10 cellular contexts compared by ENCODE assay signal in the genomic region with DNA sequence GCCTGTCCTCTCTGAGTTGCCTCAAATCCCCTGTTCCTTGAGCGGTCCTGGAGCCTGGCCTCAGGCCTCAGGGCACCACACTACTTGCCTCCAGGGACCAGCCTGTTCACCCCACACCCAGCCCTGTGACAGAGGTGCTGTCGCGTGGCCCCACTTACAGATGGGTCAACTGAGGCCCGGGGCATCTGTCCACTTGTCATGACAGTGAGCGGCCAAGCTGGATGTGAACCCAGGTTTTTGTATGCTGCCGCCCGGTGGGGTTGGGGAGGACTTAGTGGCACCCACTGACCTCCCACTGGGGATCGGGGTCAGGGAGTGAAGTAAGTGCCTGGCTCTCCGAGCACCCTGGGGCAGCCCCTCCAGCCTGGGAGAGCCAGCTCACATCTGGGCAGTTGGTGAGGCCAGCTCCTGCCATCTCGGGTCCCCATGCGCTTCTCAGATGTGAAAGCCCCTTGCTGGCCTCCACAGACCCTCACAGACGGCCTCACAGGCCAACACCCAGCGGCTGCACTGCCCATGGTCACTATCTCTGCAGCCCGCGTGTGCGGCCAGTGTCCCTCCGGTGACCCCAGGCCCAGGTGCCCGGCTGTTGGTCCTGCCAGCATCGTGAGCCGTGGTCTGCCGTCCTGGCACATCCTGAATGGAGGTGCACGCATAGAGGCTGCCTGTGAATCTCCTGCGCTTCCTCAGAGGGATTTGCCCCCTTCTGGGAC. TPM values are rescaled to one million over a fixed set of nuclear protein-coding genes. Genes with fewer than 3 reads are reported as not detected.
A peak's percentile ranks its signal among the peaks of the same experiment; 100 is the strongest.
DNase-seq lines count a peak whose midpoint lies in the region; ATAC-seq and TF ChIP-seq lines count a peak whose summit lies in the region.
"Had no signal": no experiment of that assay in that cellular context is flagged by ENCODE, and none has a peak within 500 bp of the region (broad histone marks: within the 10 kb centered on the region; RNA-seq: fewer than 3 reads in every experiment).

No MANE protein-coding gene starts in this region.

- H3K36me3 Mint-ChIP-seq in activated T-cell treated with anti-CD3 and anti-CD28 coated beads, Interleukin-2, amount 50 U/mL, for 4 hours (ENCODE audit: insufficient read depth) = no peaks in the 10 kb centered on the region

- CTCF ChIA-PET in A673 (lab: Charles Lee) (interaction anchor here (0.6 to 0.9 kb wide), 2 partner anchors 29 to 178 kb away, joined by 3 read pairs; no protein-coding TSS in a partner anchor), PC-3 (lab: Charles Lee) (interaction anchor here (1.4 kb wide), 1 partner anchor 178 kb away, joined by 4 read pairs; no protein-coding TSS in a partner anchor)

- POLR2A ChIA-PET in A673 (lab: Charles Lee; ENCODE audit: low non-redundant PET) (interaction anchor here (1.5 kb wide), 1 partner anchor 9 kb away, joined by 13 read pairs; a partner anchor contains a TSS), PC-3 (lab: Charles Lee; ENCODE audit: unreplicated experiment) (no interaction called here)

- peak overlapping the region; percentile 100 for H2AK5ac ChIP-seq in neuronal stem cell (ENCODE audit: low read depth, low read length)

- H3K14ac ChIP-seq in neuronal stem cell (ENCODE audit: low read length) = peak overlapping the region; percentile 31

- peaks cover under 1% of the 10 kb centered on the region for H3K79me1 ChIP-seq in neuronal stem cell (ENCODE audit: low read depth, low read length)

- H3K27me3 Mint-ChIP-seq in activated T-cell treated with anti-CD3 and anti-CD28 coated beads, Interleukin-2, amount 50 U/mL, for 4 hours (ENCODE audit: low read depth) = no peaks in the 10 kb centered on the region

- no peak overlapping the region for H2BK120ac ChIP-seq in neuronal stem cell (ENCODE audit: low read depth, low read length)

- H3F3A ChIP-seq in PC-3 (ENCODE audit: low read length, unreplicated experiment) = no peaks in the 10 kb centered on the region

- H3K4me1 ChIP-seq in A673 (ENCODE audit: insufficient read depth, low read length, poor library complexity, severe bottlenecking) (peaks cover 19% of the 10 kb centered on the region), PC-3 (ENCODE audit: insufficient read depth, low read length) (peaks cover 41% of the 10 kb centered on the region), neuronal stem cell (ENCODE audit: control insufficient read depth in 2 of 2, insufficient read depth in 1 of 2, low read depth in 1 of 2, low read length in 2 of 2) (peaks cover 27 to 40% of the 10 kb centered on the region in 2 donors)

- no peak overlapping the region for H4K8ac ChIP-seq in neuronal stem cell (ENCODE audit: low read depth, low read length)

- TF ChIP-seq CTCF in A673 (conservative IDR thresholded peaks at IDR 0.05; ENCODE audit: low read depth, low read length) (no peak), PC-3 (conservative IDR thresholded peaks at IDR 0.05; ENCODE audit: low read depth, low read length) (no peak), fibroblast of pulmonary artery (IDR thresholded peaks at IDR 0.05; ENCODE audit: low read length, missing control alignments) (no peak)

- no peak overlapping the region for H3K4me3 Mint-ChIP-seq in activated T-cell treated with anti-CD3 and anti-CD28 coated beads, Interleukin-2, amount 50 U/mL, for 4 hours

- H2AFZ ChIP-seq in PC-3 (ENCODE audit: low read length) (peak overlapping the region; percentile 63), neuronal stem cell (ENCODE audit: low read length) (peak overlapping the region; percentile 94)

- peak overlapping the region; percentile 61 for H3K18ac ChIP-seq in neuronal stem cell (ENCODE audit: low read length)

- H3K9me2 ChIP-seq in PC-3 (replicated peaks; ENCODE audit: low read length) = no peaks in the 10 kb centered on the region

- H3K9me3 ChIP-seq in A673 (ENCODE audit: low read depth, low read length, poor library complexity, severe bottlenecking) (no peaks in the 10 kb centered on the region), PC-3 (ENCODE audit: low read length) (no peaks in the 10 kb centered on the region), neuronal stem cell (replicated peaks in 1 of 2; ENCODE audit: control insufficient read depth in 2 of 2, insufficient read depth in 1 of 2, low read depth in 1 of 2, low read length in 2 of 2) (no peaks in the 10 kb centered on the region)

- H3K27ac ChIP-seq in A673 (ENCODE audit: low read depth, low read length, poor library complexity, severe bottlenecking) = no peak overlapping the region
- no peak overlapping the region for H3K27ac ChIP-seq in PC-3 (ENCODE audit: low read length)
- H3K27ac ChIP-seq in neuronal stem cell (replicated peaks; ENCODE audit: low read length) = no peak overlapping the region

- H3K79me2 ChIP-seq in PC-3 (ENCODE audit: low read length) = peaks cover 13% of the 10 kb centered on the region

- no peaks in the 10 kb centered on the region for H3K9me3 Mint-ChIP-seq in activated T-cell treated with anti-CD3 and anti-CD28 coated beads, Interleukin-2, amount 50 U/mL, for 4 hours

- H3K4me3 ChIP-seq in A673 (ENCODE audit: low read depth, low read length, poor library complexity, severe bottlenecking) (peak overlapping the region; percentile 40), PC-3 (ENCODE audit: low read length) (peak overlapping the region; percentile 64), fibroblast of pulmonary artery (replicated peaks; ENCODE audit: low read depth, low read length) (peak overlapping the region; percentile 58), neuronal stem cell (ENCODE audit: low read length in 2 of 2) (peak overlapping the region in 1 of 2 donors; percentile 36)

- no peak overlapping the region for H3K9ac ChIP-seq in PC-3 (ENCODE audit: low read length)
- H3K9ac ChIP-seq in neuronal stem cell (ENCODE audit: low read depth, low read length, poor library complexity) = peak overlapping the region; percentile 87

- no peaks in the 10 kb centered on the region for H4K20me1 ChIP-seq in PC-3 (ENCODE audit: low read length)

- ATAC-seq in PC-3 (no peak), GM21367 (IDR thresholded peaks at IDR 0.05; ENCODE audit: unreplicated experiment) (no peak)
- ATAC-seq in activated T-cell treated with anti-CD3 and anti-CD28 coated beads, Interleukin-2, amount 50 U/mL, for 4 hours = no peak

- peak overlapping the region; percentile 33 for H2BK12ac ChIP-seq in neuronal stem cell (ENCODE audit: low read length)

- peaks cover 14% of the 10 kb centered on the region for H3K4me1 Mint-ChIP-seq in activated T-cell treated with anti-CD3 and anti-CD28 coated beads, Interleukin-2, amount 50 U/mL, for 4 hours (ENCODE audit: low read depth)

- H3K4me2 ChIP-seq in PC-3 (ENCODE audit: low read length) = peak overlapping the region; percentile 93
- H3K4me2 ChIP-seq in neuronal stem cell (ENCODE audit: insufficient read depth, low read length, poor library complexity, severe bottlenecking) = peak overlapping the region; percentile 95

- peak overlapping the region; percentile 95 for H3K23ac ChIP-seq in neuronal stem cell (ENCODE audit: low read depth, low read length, poor library complexity)

- H4K91ac ChIP-seq in neuronal stem cell (ENCODE audit: low read depth, low read length, poor library complexity) = no peak overlapping the region

- H3K36me3 ChIP-seq in A673 (ENCODE audit: insufficient read depth, low read length, poor library complexity, severe bottlenecking) (no peaks in the 10 kb centered on the region), PC-3 (ENCODE audit: low read depth, low read length) (no peaks in the 10 kb centered on the region), neuronal stem cell (replicated peaks in 1 of 2; ENCODE audit: control insufficient read depth in 2 of 2, insufficient read depth in 2 of 2, low read length in 2 of 2) (no peaks in the 10 kb centered on the region)

- H2BK5ac ChIP-seq in neuronal stem cell (ENCODE audit: low read length) = peak overlapping the region; percentile 91

- no CpG with 5 or more reads among the region's 23 CpGs for WGBS in neuronal stem cell (ENCODE audit: extremely low coverage in 2 of 2, insufficient read length in 2 of 2, insufficient replicate concordance in 1 of 2), 2 donors

- no peaks in the 10 kb centered on the region for H3K27me3 ChIP-seq in A673 (replicated peaks; ENCODE audit: insufficient read depth, low read depth, low read length, poor library complexity)
- H3K27me3 ChIP-seq in PC-3 (ENCODE audit: low read length) = no peaks in the 10 kb centered on the region
- H3K27me3 ChIP-seq in neuronal stem cell (ENCODE audit: control insufficient read depth in 3 of 3, insufficient read depth in 3 of 3, low read depth in 1 of 3, low read length in 3 of 3) = peaks cover 0 to 10% (median 0%) of the 10 kb centered on the region in 3 experiments

- H3K4ac ChIP-seq in neuronal stem cell (ENCODE audit: low read length) = peak overlapping the region; percentile 8

- BruUV-seq in A673 (replicated peaks; lab: Mats Ljungman, UMichigan) = no TSS peak
- no TSS peak for BruUV-seq in PC-3 (replicated peaks; lab: Mats Ljungman, UMichigan)

- no peak for DNase-seq in A673 (ENCODE audit: low spot score)
- DNase-seq in PC-3 = no peak
- DNase-seq in fibroblast of pulmonary artery (ENCODE audit: low read depth) = no peak
- no peak for DNase-seq in neuronal stem cell (ENCODE audit: low spot score)
- no peak for DNase-seq in foreskin melanocyte
- DNase-seq in glomerular visceral epithelial cell (ENCODE audit: extremely low spot score) = no peak
- DNase-seq in activated T-cell treated with anti-CD3 and anti-CD28 coated beads, Interleukin-2, amount 50 U/mL, for 4 hours = no peak
- DNase-seq: activated effector memory CD4-positive, alpha-beta T cell treated with Interleukin-2 at 50 U/mL for 16 hours; NCI-H1694 treated with DMSO at 0.1 percent for 48 hours had no signal

- intact Hi-C loops in A673 (cut with micrococcal nuclease; ENCODE audit: unreplicated experiment) (no loop called here), PC-3 (cut with micrococcal nuclease) (no loop called here)

- H2BK15ac ChIP-seq in neuronal stem cell (ENCODE audit: low read length) = peak overlapping the region; percentile 82

RNA-seq across cellular contexts. Expression of a gene that starts 9.3 kb away (rescaled TPM):
- 114 and 119 TPM in 2 replicates for total RNA-seq in A673 (2021)
- total RNA-seq in PC-3 (2014; rRNA removed) = 114 and 148 TPM in 2 replicates
- polyA plus RNA-seq in neuronal stem cell (2013, experiment 1 of 2) = 108 TPM
- 108 TPM for polyA plus RNA-seq in neuronal stem cell (2013, experiment 2 of 2)
- total RNA-seq in activated T-cell treated with anti-CD3 and anti-CD28 coated beads, Interleukin-2, amount 50 U/mL, for 4 hours = 10 to 100 TPM; 67.8 to 82.3 (median 69.9) TPM

RNA-seq across cellular contexts. Expression of a gene that starts 24.3 kb away (rescaled TPM):
- total RNA-seq in A673 (2021) (84.9 and 88.1 TPM in 2 replicates), PC-3 (2014; rRNA removed) (28.3 and 61.7 TPM in 2 replicates)
- polyA plus RNA-seq in neuronal stem cell (2013, experiment 1 of 2) = 37.5 TPM
- 41.3 TPM for polyA plus RNA-seq in neuronal stem cell (2013, experiment 2 of 2)
- 10 to 100 TPM; 43.8 to 45.2 (median 44.7) TPM for total RNA-seq in activated T-cell treated with anti-CD3 and anti-CD28 coated beads, Interleukin-2, amount 50 U/mL, for 4 hours
